Comparison of ENCODE assay signal across 8 cellular contexts in genomic region chr12:3135522-3136461, GRCh38. TPM values are rescaled to one million over a fixed set of nuclear protein-coding genes. Genes with fewer than 3 reads are reported as not detected.
DNase-seq lines count a peak whose midpoint lies in the region; ATAC-seq, FAIRE-seq and TF ChIP-seq lines count a peak whose summit lies in the region.

No MANE protein-coding gene starts in this region.

- no peaks in the 10 kb centered on the region for H3K9me3 Mint-ChIP-seq in GM23338
- H3K9me3 Mint-ChIP-seq in mesothelial cell of epicardium = no peaks in the 10 kb centered on the region

- peaks cover 22% of the 10 kb centered on the region for H3K27me3 Mint-ChIP-seq in GM23338 (ENCODE audit: insufficient read depth, low read depth, poor library complexity)
- no peaks in the 10 kb centered on the region for H3K27me3 Mint-ChIP-seq in mesothelial cell of epicardium (ENCODE audit: low read depth)

- TF ChIP-seq POLR2A in endothelial cell of umbilical vein (IDR thresholded peaks at IDR 0.05; ENCODE audit: low read depth, low read length) = no peak

- no peak overlapping the region for H3K27ac Mint-ChIP-seq in GM23338
- no peak overlapping the region for H3K27ac Mint-ChIP-seq in mesothelial cell of epicardium

- H3K36me3 Mint-ChIP-seq in GM23338 (ENCODE audit: low read depth) (no peaks in the 10 kb centered on the region), mesothelial cell of epicardium (no peaks in the 10 kb centered on the region)

- H3K4me2 ChIP-seq in GM23338 (no peak overlapping the region), endothelial cell of umbilical vein (ENCODE audit: insufficient read depth, low read length) (no peak overlapping the region)

- H3K4me3 Mint-ChIP-seq in GM23338 = no peak overlapping the region; the same call in 2 of the 3 replicates
- no peak overlapping the region for H3K4me3 Mint-ChIP-seq in mesothelial cell of epicardium

- H3K9me3 ChIP-seq in BE2C = no peaks in the 10 kb centered on the region
- no peaks in the 10 kb centered on the region for H3K9me3 ChIP-seq in endothelial cell of umbilical vein (replicated peaks; ENCODE audit: control insufficient read depth, insufficient read depth, low read length)
- H3K9me3 ChIP-seq in tibial artery = no peaks in the 10 kb centered on the region

- CTCF ChIA-PET in endothelial cell of umbilical vein (lab: Charles Lee) = interaction anchor here (0.6 to 14.7 kb wide), 32 partner anchors 9 to 165 kb away, joined by 3 to 312 read pairs (median 4); no protein-coding TSS in a partner anchor

- H3K27me3 ChIP-seq in BE2C (no peaks in the 10 kb centered on the region), GM23338 (ENCODE audit: insufficient read depth) (no peaks in the 10 kb centered on the region), endothelial cell of umbilical vein (ENCODE audit: control insufficient read depth in 2 of 2, insufficient read depth in 2 of 2, low read length in 2 of 2) (no peaks in the 10 kb centered on the region), tibial artery (no peaks in the 10 kb centered on the region)

- H3K9ac ChIP-seq in endothelial cell of umbilical vein (replicated peaks; ENCODE audit: extremely low read depth, insufficient read depth, low read length) = no peak overlapping the region

- intact Hi-C loops in endothelial cell of umbilical vein (cut with micrococcal nuclease) (loop anchor here (1.0 to 5.0 kb wide), 4 partner anchors 62 to 140 kb away; no protein-coding TSS in a partner anchor), tibial artery (cut with DNase I; ENCODE audit: low total_unique reads) (loop anchor here (2.0 kb wide), 2 partner anchors 65 to 139 kb away; no protein-coding TSS in a partner anchor)

- H3K79me2 ChIP-seq in GM23338 (replicated peaks; ENCODE audit: insufficient read depth) = no peaks in the 10 kb centered on the region; the same call in 1 of the 2 replicates
- H3K79me2 ChIP-seq in endothelial cell of umbilical vein (ENCODE audit: control insufficient read depth, insufficient read depth, low read length) = no peaks in the 10 kb centered on the region

- dilution Hi-C loops in endothelial cell of umbilical vein (cut with MboI; ENCODE audit: extremely low pct_ligation_motif_present, low sequenced_read_pairs) = no loop called here

- H3K4me1 Mint-ChIP-seq in GM23338 = peaks cover 55% of the 10 kb centered on the region
- peaks cover 24% of the 10 kb centered on the region for H3K4me1 Mint-ChIP-seq in mesothelial cell of epicardium

- H3K4me1 ChIP-seq in BE2C = peaks cover 13% of the 10 kb centered on the region
- peaks cover 26% of the 10 kb centered on the region for H3K4me1 ChIP-seq in GM23338 (ENCODE audit: insufficient read depth)
- peaks cover 11% of the 10 kb centered on the region for H3K4me1 ChIP-seq in endothelial cell of umbilical vein (ENCODE audit: control insufficient read depth, extremely low read depth, insufficient read depth, low read length)
- peaks cover 0 to 62% (median 31%) of the 10 kb centered on the region in 4 donors for H3K4me1 ChIP-seq in tibial artery

- TF ChIP-seq CTCF in BE2C (IDR thresholded peaks at IDR 0.05; ENCODE audit: low read depth, low read length) (peak; percentile 86), GM23338 (conservative IDR thresholded peaks at IDR 0.05; ENCODE audit: low read depth in 2 of 2) (peak; percentile 81 to 96), endothelial cell of umbilical vein (IDR thresholded peaks at IDR 0.05; ENCODE audit: extremely low read depth in 1 of 2, insufficient read depth in 1 of 2, low read depth in 1 of 2, low read length in 2 of 2) (peak; percentile 75 to 79), mesothelial cell of epicardium (IDR thresholded peaks at IDR 0.05; ENCODE audit: unreplicated experiment) (peak; percentile 93), tibial artery (IDR thresholded peaks at IDR 0.05) (peak; percentile 76 to 91)

- DNase-seq in BE2C (peak; percentile 62), GM23338 (ENCODE audit: low spot score) (peak; percentile 91), NCI-H345 treated with DMSO at 0.1 percent for 48 hours (lab: John Stamatoyannopoulos, UW; ENCODE audit: unreplicated experiment) (peak; percentile 27), endothelial cell of umbilical vein (ENCODE audit: low read depth, low spot score) (peak; percentile 69), mesothelial cell of epicardium (ENCODE audit: low spot score in 2 of 2, unreplicated experiment in 2 of 2) (peak in 1 of 2 experiments; percentile 56), tibial artery (peak in 1 of 2 donors; percentile 40), ureter (ENCODE audit: low spot score) (no peak)
- peak; percentile 24 to 27 for DNase-seq in activated CD4-positive, alpha-beta T cell treated with anti-CD3 and anti-CD28 coated beads, Interleukin-2, amount 50 U/mL, for 48 hours

- no peaks in the 10 kb centered on the region for H3F3A ChIP-seq in GM23338 (replicated peaks; ENCODE audit: low read depth)

- H3K4me3 ChIP-seq in BE2C (ENCODE audit: low read depth, low read length) (no peak overlapping the region), GM23338 (no peak overlapping the region), endothelial cell of umbilical vein (replicated peaks in 1 of 3; ENCODE audit: insufficient read depth in 1 of 3, low read depth in 1 of 3, low read length in 3 of 3) (no peak overlapping the region), tibial artery (no peak overlapping the region)

- FAIRE-seq in endothelial cell of umbilical vein (lab: Jason Lieb, UNC) = peak; percentile 96

- H2AFZ ChIP-seq in GM23338 (no peak overlapping the region), endothelial cell of umbilical vein (ENCODE audit: low read depth, low read length) (no peak overlapping the region)

- BruUV-seq in endothelial cell of umbilical vein (replicated peaks; lab: Mats Ljungman, UMichigan) = no TSS peak

- H3K27ac ChIP-seq in GM23338 (ENCODE audit: low read depth) = no peak overlapping the region
- H3K27ac ChIP-seq in endothelial cell of umbilical vein (ENCODE audit: insufficient read depth, low read depth, low read length) = no peak overlapping the region
- no peak overlapping the region for H3K27ac ChIP-seq in tibial artery

- H3K9me2 ChIP-seq in GM23338 (ENCODE audit: insufficient read depth) = no peaks in the 10 kb centered on the region

- H3K9me1 ChIP-seq in endothelial cell of umbilical vein (replicated peaks; ENCODE audit: control insufficient read depth, extremely low read depth, insufficient read depth, low read length) = no peaks in the 10 kb centered on the region

- POLR2A ChIA-PET in endothelial cell of umbilical vein (lab: Charles Lee) = no interaction called here

- ATAC-seq in GM23338 = peak; percentile 63

- H3K36me3 ChIP-seq in BE2C = no peaks in the 10 kb centered on the region
- H3K36me3 ChIP-seq in GM23338 (ENCODE audit: insufficient read depth) = no peaks in the 10 kb centered on the region
- no peaks in the 10 kb centered on the region for H3K36me3 ChIP-seq in endothelial cell of umbilical vein (ENCODE audit: control insufficient read depth in 2 of 2, extremely low read depth in 1 of 2, insufficient read depth in 2 of 2, low read length in 2 of 2)
- H3K36me3 ChIP-seq in tibial artery = no peaks in the 10 kb centered on the region

- H4K20me1 ChIP-seq in GM23338 (replicated peaks; ENCODE audit: insufficient read depth) (peaks cover 6% of the 10 kb centered on the region; the same call in 1 of the 2 replicates), endothelial cell of umbilical vein (replicated peaks; ENCODE audit: control insufficient read depth, extremely low read depth, insufficient read depth, low read length) (no peaks in the 10 kb centered on the region)

TF ChIP-seq in GM23338, 12 proteins besides CTCF, POLR2A, EP300 and RAD21 (continues in another document):
- TF ChIP-seq STAT1 (IDR thresholded peaks at IDR 0.05; ENCODE audit: unreplicated experiment) (no peak), EZH2 (IDR thresholded peaks at IDR 0.05; ENCODE audit: low read depth, unreplicated experiment) (no peak), CREB1 (CRISPR knock-in tag; IDR thresholded peaks at IDR 0.05; ENCODE audit: low read depth) (no peak), EZH2phosphoT487 (IDR thresholded peaks at IDR 0.05; ENCODE audit: unreplicated experiment) (no peak), POLR2AphosphoS5 (IDR thresholded peaks at IDR 0.05; ENCODE audit: low read depth) (no peak)

TF ChIP-seq in endothelial cell of umbilical vein, 7 proteins besides CTCF, POLR2A, EP300 and RAD21:
- TF ChIP-seq MYC (IDR thresholded peaks at IDR 0.05; ENCODE audit: low read depth, low read length) (no peak), MAX (IDR thresholded peaks at IDR 0.05; ENCODE audit: insufficient read depth, insufficient read length) (no peak), POLR2AphosphoS5 (IDR thresholded peaks at IDR 0.05; ENCODE audit: insufficient read depth, low read depth, low read length) (no peak), FOS (IDR thresholded peaks at IDR 0.05; ENCODE audit: borderline replicate concordance, insufficient read depth, low read length) (no peak), GATA2 (IDR thresholded peaks at IDR 0.05; ENCODE audit: insufficient read depth, insufficient read length, low read depth, low read length) (no peak), EZH2 (IDR thresholded peaks at IDR 0.05; ENCODE audit: borderline replicate concordance, low read depth, low read length, severe bottlenecking) (no peak), JUN (IDR thresholded peaks at IDR 0.05; ENCODE audit: borderline replicate concordance, insufficient read depth, insufficient read length, low read depth) (no peak)

RNA-seq across cellular contexts. Expression of gene TSPAN9, which starts 58.6 kb away (rescaled TPM):
- polyA plus RNA-seq in BE2C (2012; ENCODE audit: insufficient read depth, insufficient read length, low read depth) = 192 TPM
- total RNA-seq in GM23338 (2014; rRNA removed; shearing (Covaris generic)) = 17.2 and 31.5 TPM in 2 replicates
- polyA plus RNA-seq in GM23338 (2016; fragmentation: Nextera tagmentation; extraction: Ambion mirVana) (5.1 and 6.0 TPM in 2 replicates), endothelial cell of umbilical vein (43.3 and 46.8 TPM in 2 replicates)
- total RNA-seq in endothelial cell of umbilical vein (55.1 and 66.8 TPM in 2 replicates), mesothelial cell of epicardium (46.7 to 49.4 TPM (median 48.8 TPM) in 3 replicates), ureter (53.0 TPM)
- 48.4 and 54.9 TPM in 2 replicates for polyA plus RNA-seq in endothelial cell of umbilical vein (2011; cell fraction: cytosol; rRNA removed)
- 58.7 and 68.7 TPM in 2 replicates for polyA plus RNA-seq in endothelial cell of umbilical vein (2011; cell fraction: nucleus; rRNA removed)
- 39.4 and 63.3 TPM in 2 replicates for polyA plus RNA-seq in endothelial cell of umbilical vein (2012)
- polyA minus RNA-seq in endothelial cell of umbilical vein = 74.6 and 116 TPM in 2 replicates
- polyA minus RNA-seq in endothelial cell of umbilical vein (2011; cell fraction: cytosol; rRNA and poly(A)+ RNA removed) = 1.0 TPM
- 25.0 and 34.3 TPM in 2 replicates for polyA minus RNA-seq in endothelial cell of umbilical vein (2011; cell fraction: nucleus; rRNA and poly(A)+ RNA removed)
